ENCODE assay signal across 18 cellular contexts in the genomic region with DNA sequence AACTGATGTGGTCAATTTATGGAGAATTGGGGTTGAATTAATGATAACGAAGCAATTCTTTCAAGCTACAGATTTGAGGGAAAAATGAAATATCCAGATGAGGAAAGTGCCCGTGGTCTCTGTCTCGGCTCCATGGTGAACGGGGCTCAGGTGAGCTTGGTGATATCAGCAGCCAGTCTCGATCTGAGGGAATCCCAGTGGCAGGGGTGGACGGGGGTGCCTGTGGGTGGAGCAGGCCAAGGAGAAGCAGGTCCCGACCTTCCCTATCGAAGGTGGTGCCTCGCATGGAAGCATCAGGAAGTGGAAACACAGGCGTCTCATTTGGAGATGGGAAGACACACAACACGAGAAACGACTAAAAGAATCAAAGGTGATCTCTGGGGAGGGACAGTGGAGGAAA.
"Had no signal": no experiment of that assay in that cellular context is flagged by ENCODE, and none has a peak within 500 bp of the region (broad histone marks: within the 10 kb centered on the region; RNA-seq: fewer than 3 reads in every experiment).

No MANE protein-coding gene starts in this region.

- DNase-seq: dermis blood vessel endothelial cell; erythroblast; foreskin keratinocyte; left colon; naive thymus-derived CD4-positive, alpha-beta T cell; psoas muscle; spleen; stimulated activated CD4-positive, alpha-beta T cell treated with anti-CD3 and anti-CD28 coated beads, Interleukin-15, amount 100 ng/mL, for 24 hours; stimulated activated CD4-positive, alpha-beta T cell treated with anti-CD3 and anti-CD28 coated beads, Interleukin-1b, Interleukin-23, amount 100 ng/mL, for 48 hours; stimulated activated CD4-positive, alpha-beta T cell treated with anti-CD3 and anti-CD28 coated beads, Interleukin-4, amount 100 ng/mL, for 24 hours; tibial artery; upper lobe of left lung had no signal

- ATAC-seq: foreskin keratinocyte; left colon; naive thymus-derived CD4-positive, alpha-beta T cell; psoas muscle; sciatic nerve; stimulated activated memory B cell treated with anti-CD40 and anti-IgM and Interleukin-4, amounts not matched to agents 10 μg/mL and 1 μg/mL and 100 μg/mL, for 72 hours had no signal

- H3K36me3 Mint-ChIP-seq: stimulated activated memory B cell treated with anti-CD40 and anti-IgM and Interleukin-4, amounts not matched to agents 10 μg/mL and 1 μg/mL and 100 μg/mL, for 72 hours had no signal

- H3K36me3 ChIP-seq: neutrophil, spleen, tibial artery, upper lobe of left lung, vagina had no signal

- H3K9me3 Mint-ChIP-seq: stimulated activated memory B cell treated with anti-CD40 and anti-IgM and Interleukin-4, amounts not matched to agents 10 μg/mL and 1 μg/mL and 100 μg/mL, for 72 hours; stimulated activated naive CD8-positive, alpha-beta T cell treated with anti-CD3 and anti-CD28 coated beads, Interleukin-15, Interleukin-2, amounts not matched to agents 100 ng/mL and 50 ng/mL, for 24 hours had no signal

- H3K4me3 Mint-ChIP-seq: naive thymus-derived CD4-positive, alpha-beta T cell; stimulated activated memory B cell treated with anti-CD40 and anti-IgM and Interleukin-4, amounts not matched to agents 10 μg/mL and 1 μg/mL and 100 μg/mL, for 72 hours; stimulated activated naive CD8-positive, alpha-beta T cell treated with anti-CD3 and anti-CD28 coated beads, Interleukin-15, Interleukin-2, amounts not matched to agents 100 ng/mL and 50 ng/mL, for 24 hours had no signal

- H3K27ac ChIP-seq: foreskin keratinocyte, hepatocyte, neutrophil, psoas muscle, spleen, tibial artery, upper lobe of left lung, vagina had no signal

- H3K9me3 ChIP-seq: neutrophil, psoas muscle, upper lobe of left lung, vagina had no signal

- H3K27ac Mint-ChIP-seq: naive thymus-derived CD4-positive, alpha-beta T cell; stimulated activated memory B cell treated with anti-CD40 and anti-IgM and Interleukin-4, amounts not matched to agents 10 μg/mL and 1 μg/mL and 100 μg/mL, for 72 hours; stimulated activated naive CD8-positive, alpha-beta T cell treated with anti-CD3 and anti-CD28 coated beads, Interleukin-15, Interleukin-2, amounts not matched to agents 100 ng/mL and 50 ng/mL, for 24 hours had no signal

- H3K27me3 ChIP-seq: foreskin keratinocyte, hepatocyte, upper lobe of left lung, vagina had no signal

- H3K4me3 ChIP-seq: hepatocyte, psoas muscle, spleen, tibial artery, upper lobe of left lung, vagina had no signal

- H3K4me1 Mint-ChIP-seq: stimulated activated memory B cell treated with anti-CD40 and anti-IgM and Interleukin-4, amounts not matched to agents 10 μg/mL and 1 μg/mL and 100 μg/mL, for 72 hours had no signal

- H3K4me1 ChIP-seq: foreskin keratinocyte, psoas muscle, spleen, tibial artery, upper lobe of left lung, vagina had no signal
